8 cellular contexts compared by ENCODE assay signal in genomic region chr17:1055751-1056645, GRCh38. TPM values are rescaled to one million over a fixed set of nuclear protein-coding genes. Genes with fewer than 3 reads are reported as not detected.
DNase-seq lines count a peak whose midpoint lies in the region; ATAC-seq, FAIRE-seq and TF ChIP-seq lines count a peak whose summit lies in the region.

No MANE protein-coding gene starts in this region.

- intact Hi-C loops in HepG2 (cut with micrococcal nuclease; ENCODE audit: unreplicated experiment): loop anchor here (2.0 kb wide), 1 partner anchor 57 kb away; no protein-coding TSS in a partner anchor

- no peaks in the 10 kb centered on the region for H3K4me1 ChIP-seq in HepG2 (ENCODE audit: insufficient read depth, low read length)

- FAIRE-seq in HepG2 (lab: Jason Lieb, UNC): peak; percentile 50

- H4K20me1 ChIP-seq in HepG2 (ENCODE audit: insufficient read depth, low read length): no peaks in the 10 kb centered on the region

- H3K79me2 ChIP-seq in HepG2 (ENCODE audit: insufficient read depth, low read length): no peaks in the 10 kb centered on the region

- 61% methylated on average over 21 of the region's 22 CpGs for WGBS in HepG2 (ENCODE audit: low lambda C conversion rate)

- POLR2A ChIA-PET in HepG2 (lab: Yijun Ruan, JAX): no interaction called here

- H3K36me3 ChIP-seq in HepG2 (replicated peaks in 1 of 2; ENCODE audit: control insufficient read depth in 1 of 2, insufficient read depth in 2 of 2, low read length in 2 of 2): peaks cover 4 to 6% of the 10 kb centered on the region in 2 experiments; a peak in 2 of 5 replicates

- peak; percentile 41 for DNase-seq in CD1c-positive myeloid dendritic cell (ENCODE audit: extremely low spot score)
- DNase-seq in HPDE6-E6E7 (ENCODE audit: extremely low spot score): peak; percentile 77
- peak; percentile 77 for DNase-seq in choroid plexus epithelial cell (ENCODE audit: low read depth)
- DNase-seq in HepG2 (ENCODE audit: low spot score): peak; percentile 47
- DNase-seq in stimulated activated CD8-positive, alpha-beta memory T cell treated with anti-CD3 and anti-CD28 coated beads, Interleukin-12 subunit alpha, Interleukin-12 subunit beta, amount 100 ng/mL, for 1 hour (ENCODE audit: low read depth): peak; percentile 8
- no peak for DNase-seq in DMS79 treated with DMSO at 0.1 percent for 48 hours (lab: John Stamatoyannopoulos, UW)

- no peak overlapping the region for H3K4me2 ChIP-seq in HepG2 (ENCODE audit: low read depth, low read length)

- TF ChIP-seq EP300 in HepG2 (IDR thresholded peaks at IDR 0.05; ENCODE audit: low read depth in 2 of 2, low read length in 2 of 2): no peak
- no peak for TF ChIP-seq EP300 in HepG2 (CRISPR knock-in tag; IDR thresholded peaks at IDR 0.05; ENCODE audit: borderline replicate concordance)

- TF ChIP-seq RAD21 in HepG2 (CRISPR knock-in tag; IDR thresholded peaks at IDR 0.05): peak; percentile 59; the same call in 1 of the 2 replicates

- peak; percentile 88 for TF ChIP-seq CTCF in VCaP (conservative IDR thresholded peaks at IDR 0.05)
- peak; percentile 79 for TF ChIP-seq CTCF in choroid plexus epithelial cell (conservative IDR thresholded peaks at IDR 0.05; ENCODE audit: low read depth, low read length)
- TF ChIP-seq CTCF in HepG2 (CRISPR knock-in tag; IDR thresholded peaks at IDR 0.05): peak; percentile 91

- TF ChIP-seq POLR2A in HepG2 (IDR thresholded peaks at IDR 0.05; ENCODE audit: insufficient read depth in 1 of 2, low read depth in 2 of 2, low read length in 2 of 2): no peak

- no TSS peak for BruUV-seq in HepG2 (replicated peaks; lab: Mats Ljungman, UMichigan)

- H3K9ac ChIP-seq in HepG2 (ENCODE audit: insufficient read depth, low read depth, low read length): no peak overlapping the region

- ATAC-seq in HepG2 (peak; percentile 89), GM21528 (IDR thresholded peaks at IDR 0.05; ENCODE audit: low FRiP score, unreplicated experiment) (no peak)

- no peak overlapping the region for H3K4me3 ChIP-seq in choroid plexus epithelial cell (ENCODE audit: low read depth, low read length)
- no peak overlapping the region for H3K4me3 ChIP-seq in HepG2 (replicated peaks in 1 of 3; ENCODE audit: insufficient read depth in 1 of 3, low read depth in 2 of 3, low read length in 3 of 3)

- no peak overlapping the region for H3K27ac ChIP-seq in VCaP
- H3K27ac ChIP-seq in HepG2 (ENCODE audit: extremely low read length, insufficient read depth, low read length): no peak overlapping the region

- H2AFZ ChIP-seq in HepG2 (ENCODE audit: low read length): no peak overlapping the region

- no peaks in the 10 kb centered on the region for H3K27me3 ChIP-seq in HepG2 (ENCODE audit: control insufficient read depth in 1 of 2, insufficient read depth in 2 of 2, low read length in 2 of 2)

- CTCF ChIA-PET in HepG2 (lab: Yijun Ruan, JAX; ENCODE audit: low intra/inter-chr PET ratio, low total read pairs): no interaction called here

- no peaks in the 10 kb centered on the region for H3K9me3 ChIP-seq in HepG2 (ENCODE audit: low read length)

- in situ Hi-C loops in HepG2 (cut with HindIII; ENCODE audit: extremely low pct_ligation_motif_present, low pct_unique_long_range_greater_than_20kb): no loop called here

TF ChIP-seq in HepG2, 621 proteins besides CTCF, POLR2A, EP300 and RAD21 (continues in another document):
- TF ChIP-seq SMC3 (IDR thresholded peaks at IDR 0.05; ENCODE audit: low read length) (0 out of 2 replicates have a peak, but pooled peaks have one; percentile 11), PATZ1 (CRISPR knock-in tag; IDR thresholded peaks at IDR 0.05) (peak; percentile 24; the same call in 1 of the 2 replicates), STAG1 (CRISPR knock-in tag; IDR thresholded peaks at IDR 0.05) (peak; percentile 78), ZNF770 (CRISPR knock-in tag; IDR thresholded peaks at IDR 0.05) (peak; percentile 59; the same call in 1 of the 2 replicates), ZNF431 (CRISPR knock-in tag; IDR thresholded peaks at IDR 0.05; ENCODE audit: borderline replicate concordance, low read depth) (no peak), CEBPB (IDR thresholded peaks at IDR 0.05; ENCODE audit: borderline replicate concordance, low read depth, low read length) (no peak), SALL1 (CRISPR knock-in tag; IDR thresholded peaks at IDR 0.05) (0 out of 2 replicates have a peak, but pooled peaks have one; percentile 34), ZNF574 (CRISPR knock-in tag; IDR thresholded peaks at IDR 0.05) (0 out of 2 replicates have a peak, but pooled peaks have one; percentile 8)

RNA-seq across cellular contexts. Expression of gene TIMM22, which starts 59.1 kb away (rescaled TPM):
- 15.5 and 16.3 TPM in 2 replicates for total RNA-seq in HepG2 (2016; rRNA removed; fragmentation: Illumina TruSeq; extraction: Trizol)
- 4.9 and 5.4 TPM in 2 replicates for total RNA-seq in HepG2 (2016; cell fraction: cytosol; rRNA removed; fragmentation: Illumina TruSeq; extraction: Trizol; ENCODE audit: low read depth)
- 15.6 and 15.9 TPM in 2 replicates for total RNA-seq in HepG2 (2016; cell fraction: insoluble cytoplasmic fraction; rRNA removed; fragmentation: Illumina TruSeq; extraction: Trizol)
- total RNA-seq in HepG2 (2016; cell fraction: membrane; rRNA removed; fragmentation: Illumina TruSeq; extraction: Trizol): 11.2 and 11.4 TPM in 2 replicates
- 10.4 and 11.1 TPM in 2 replicates for total RNA-seq in HepG2 (2016; cell fraction: nucleus; rRNA removed; fragmentation: Illumina TruSeq; extraction: Trizol)
- 5.9 and 6.2 TPM in 2 replicates for polyA plus RNA-seq in HepG2 (2011; rRNA removed)
- 7.1 and 7.6 TPM in 2 replicates for polyA plus RNA-seq in HepG2 (2011; cell fraction: cytosol; rRNA removed)
- 6.4 and 7.1 TPM in 2 replicates for polyA plus RNA-seq in HepG2 (2011; cell fraction: nucleus; rRNA removed)
- 6.3 and 7.0 TPM in 2 replicates for polyA plus RNA-seq in HepG2 (2012)
- 4.7 and 4.8 TPM in 2 replicates for polyA plus RNA-seq in HepG2 (2016; cell fraction: cytosol; fragmentation: Illumina TruSeq; extraction: Trizol; ENCODE audit: low read depth)
- polyA plus RNA-seq in HepG2 (2016; cell fraction: insoluble cytoplasmic fraction; fragmentation: Illumina TruSeq; extraction: Trizol; ENCODE audit: low read depth): 15.5 and 17.0 TPM in 2 replicates
- 8.7 and 9.5 TPM in 2 replicates for polyA plus RNA-seq in HepG2 (2016; cell fraction: membrane; fragmentation: Illumina TruSeq; extraction: Trizol; ENCODE audit: low read depth)
- polyA plus RNA-seq in HepG2 (2016; cell fraction: nucleus; fragmentation: Illumina TruSeq; extraction: Trizol; ENCODE audit: insufficient read depth, low read depth): 13.9 and 14.1 TPM in 2 replicates
- polyA minus RNA-seq in HepG2 (2011; rRNA and poly(A)+ RNA removed; ENCODE audit: low replicate concordance): 13.7 and 22.2 TPM in 2 replicates
- 4.3 and 4.9 TPM in 2 replicates for polyA minus RNA-seq in HepG2 (2011; cell fraction: cytosol; rRNA and poly(A)+ RNA removed)
- polyA minus RNA-seq in HepG2 (2011; cell fraction: nucleus; rRNA and poly(A)+ RNA removed): 19.9 and 20.0 TPM in 2 replicates
